Comparison of ENCODE assay signal across 11 cellular contexts in genomic region chr11:128516886-128517285, GRCh38.
DNase-seq lines count a peak whose midpoint lies in the region; FAIRE-seq and TF ChIP-seq lines count a peak whose summit lies in the region.
"Had no signal": no experiment of that assay in that cellular context is flagged by ENCODE, and none has a peak within 500 bp of the region (broad histone marks: within the 10 kb centered on the region; RNA-seq: fewer than 3 reads in every experiment).

No MANE protein-coding gene starts in this region.

- intact Hi-C loops in kidney (cut with DNase I): no loop called here

- 66% methylated on average over 4 of the region's 4 CpGs for WGBS in thymus

- H3K27ac ChIP-seq in kidney (ENCODE audit: low read depth in 2 of 2, low read length in 2 of 2) (peak overlapping the region; percentile 19 to 49), thymus (ENCODE audit: low read depth) (peak overlapping the region; percentile 89)

- no peaks in the 10 kb centered on the region for H3K27me3 Mint-ChIP-seq in activated T-cell treated with anti-CD3 and anti-CD28 coated beads, Interleukin-2, amount 50 U/mL, for 24 hours
- no peaks in the 10 kb centered on the region for H3K27me3 Mint-ChIP-seq in activated CD4-positive, alpha-beta memory T cell treated with anti-CD3 and anti-CD28 coated beads, Interleukin-2, amount 10 ng/mL, durations not matched to agents 7 days and 5 days

- H3K27ac Mint-ChIP-seq in activated T-cell treated with anti-CD3 and anti-CD28 coated beads, Interleukin-2, amount 50 U/mL, for 24 hours: peak overlapping the region; percentile 97
- H3K27ac Mint-ChIP-seq in activated CD4-positive, alpha-beta memory T cell treated with anti-CD3 and anti-CD28 coated beads, Interleukin-2, amount 10 ng/mL, durations not matched to agents 7 days and 5 days: peak overlapping the region; percentile 88

- CTCF ChIA-PET in activated CD4-positive, alpha-beta memory T cell treated with anti-CD3 and anti-CD28 coated beads, Interleukin-2, amount 10 ng/mL, durations not matched to agents 7 days and 5 days (lab: Charles Lee): interaction anchor here (0.9 to 8.4 kb wide), 9 partner anchors 8 to 477 kb away, joined by 3 to 110 read pairs (median 6); no protein-coding TSS in a partner anchor

- H3K4me1 ChIP-seq in kidney (ENCODE audit: control insufficient read depth in 1 of 2, insufficient read depth in 1 of 2, low read depth in 1 of 2, low read length in 2 of 2) (peaks cover 29 to 30% of the 10 kb centered on the region in 2 donors), thymus (ENCODE audit: control insufficient read depth, insufficient read depth, low read length) (peaks cover 24% of the 10 kb centered on the region)

- peak overlapping the region in 1 of 2 donors; percentile 3 for H3K9ac ChIP-seq in kidney (ENCODE audit: low read length in 2 of 2)

- TF ChIP-seq CTCF in kidney (IDR thresholded peaks at IDR 0.05; ENCODE audit: borderline replicate concordance, extremely low read depth, insufficient read depth): no peak

- no peaks in the 10 kb centered on the region for H3K9me3 Mint-ChIP-seq in activated T-cell treated with anti-CD3 and anti-CD28 coated beads, Interleukin-2, amount 50 U/mL, for 24 hours
- H3K9me3 Mint-ChIP-seq in activated CD4-positive, alpha-beta memory T cell treated with anti-CD3 and anti-CD28 coated beads, Interleukin-2, amount 10 ng/mL, durations not matched to agents 7 days and 5 days: no peaks in the 10 kb centered on the region

- POLR2A ChIA-PET in activated CD4-positive, alpha-beta memory T cell treated with anti-CD3 and anti-CD28 coated beads, Interleukin-2, amount 10 ng/mL, durations not matched to agents 7 days and 5 days (lab: Charles Lee): interaction anchor here (1.1 to 31.4 kb wide), 16 partner anchors 0 to 319 kb away, joined by 3 to 1025 read pairs (median 49); no protein-coding TSS in a partner anchor

- DNase-seq in activated T-cell treated with anti-CD3 and anti-CD28 coated beads, Interleukin-2, amount 50 U/mL, for 24 hours: no peak
- DNase-seq in activated T-cell treated with anti-CD3 and anti-CD28 coated beads, Interleukin-2, amount 50 U/mL, for 1 hour: no peak
- DNase-seq in activated CD4-positive, alpha-beta memory T cell treated with anti-CD3 and anti-CD28 coated beads, Interleukin-2, amount 10 ng/mL, durations not matched to agents 7 days and 5 days: no peak
- DNase-seq in kidney: no peak
- DNase-seq in midbrain (lab: John Stamatoyannopoulos, UW): no peak
- DNase-seq in NCI-H524 (lab: John Stamatoyannopoulos, UW): no peak
- no peak for DNase-seq in NK-92 treated with Interleukin-12 subunit alpha and Interleukin-12 subunit beta, amount 100 ng/mL, for 24 hours (lab: John Stamatoyannopoulos, UW)
- DNase-seq: activated effector memory CD4-positive, alpha-beta T cell treated with Interleukin-2 at 50 U/mL for 16 hours; MM.1S; SIG-M5 had no signal

- H3K4me3 Mint-ChIP-seq in activated T-cell treated with anti-CD3 and anti-CD28 coated beads, Interleukin-2, amount 50 U/mL, for 24 hours: peak overlapping the region; percentile 96
- H3K4me3 Mint-ChIP-seq in activated CD4-positive, alpha-beta memory T cell treated with anti-CD3 and anti-CD28 coated beads, Interleukin-2, amount 10 ng/mL, durations not matched to agents 7 days and 5 days: peak overlapping the region; percentile 97

- H3K36me3 Mint-ChIP-seq in activated T-cell treated with anti-CD3 and anti-CD28 coated beads, Interleukin-2, amount 50 U/mL, for 24 hours (ENCODE audit: low read depth): peaks cover 100% of the 10 kb centered on the region
- peaks cover 98% of the 10 kb centered on the region for H3K36me3 Mint-ChIP-seq in activated CD4-positive, alpha-beta memory T cell treated with anti-CD3 and anti-CD28 coated beads, Interleukin-2, amount 10 ng/mL, durations not matched to agents 7 days and 5 days (ENCODE audit: low read depth)

- peak overlapping the region; percentile 39 to 69 for H3K4me3 ChIP-seq in kidney (ENCODE audit: low read length in 2 of 2)
- H3K4me3 ChIP-seq in thymus (ENCODE audit: low read length): peak overlapping the region; percentile 89

- H3K4me1 Mint-ChIP-seq in activated T-cell treated with anti-CD3 and anti-CD28 coated beads, Interleukin-2, amount 50 U/mL, for 24 hours (ENCODE audit: low read depth): peaks cover 71% of the 10 kb centered on the region
- peaks cover 54% of the 10 kb centered on the region for H3K4me1 Mint-ChIP-seq in activated CD4-positive, alpha-beta memory T cell treated with anti-CD3 and anti-CD28 coated beads, Interleukin-2, amount 10 ng/mL, durations not matched to agents 7 days and 5 days

- peaks cover 0 to 8% of the 10 kb centered on the region in 2 donors for H3K36me3 ChIP-seq in kidney (ENCODE audit: control insufficient read depth in 1 of 2, insufficient read depth in 2 of 2, low read length in 2 of 2)
- peaks cover 33% of the 10 kb centered on the region for H3K36me3 ChIP-seq in thymus (ENCODE audit: control insufficient read depth, insufficient read depth)

- H3K9me3 ChIP-seq in kidney (ENCODE audit: control insufficient read depth in 1 of 2, low read length in 2 of 2): no peaks in the 10 kb centered on the region
- no peaks in the 10 kb centered on the region for H3K9me3 ChIP-seq in thymus (ENCODE audit: control insufficient read depth)

- no peak for FAIRE-seq in kidney (lab: Jason Lieb, UNC)

- no peaks in the 10 kb centered on the region for H3K27me3 ChIP-seq in thymus (ENCODE audit: control insufficient read depth, insufficient read depth)
